20 cellular contexts compared by ENCODE assay signal in the genomic region with DNA sequence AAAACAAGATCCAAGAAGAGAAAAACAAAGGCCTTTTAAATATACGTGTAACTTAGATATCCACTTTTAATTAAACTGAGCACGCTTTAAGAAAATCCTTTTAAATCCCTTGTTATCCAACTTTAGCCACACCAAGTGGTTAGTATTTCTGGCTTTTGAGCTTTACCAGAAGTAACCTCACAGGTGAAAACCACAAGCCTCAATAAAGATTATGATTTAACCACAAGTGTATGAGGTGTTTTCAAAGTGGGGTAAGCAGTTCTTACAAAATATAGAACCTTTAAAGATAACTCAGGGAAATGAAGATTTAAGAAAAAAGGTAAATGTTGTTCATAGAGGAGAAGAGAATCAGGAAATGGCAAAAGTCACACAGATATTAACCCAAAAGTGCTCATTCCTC. TPM values are rescaled to one million over a fixed set of nuclear protein-coding genes. Genes with fewer than 3 reads are reported as not detected.
A peak's percentile ranks its signal among the peaks of the same experiment; 100 is the strongest.
DNase-seq lines count a peak whose midpoint lies in the region; ATAC-seq and TF ChIP-seq lines count a peak whose summit lies in the region.
"Had no signal": no experiment of that assay in that cellular context is flagged by ENCODE, and none has a peak within 500 bp of the region (broad histone marks: within the 10 kb centered on the region; RNA-seq: fewer than 3 reads in every experiment).

No MANE protein-coding gene starts in this region.

- H3K27me3 ChIP-seq in endodermal cell (ENCODE audit: control insufficient read depth, insufficient read depth, low read length, poor library complexity, severe bottlenecking), result no peaks in the 10 kb centered on the region
- H3K27me3 ChIP-seq: BLaER1 had no signal

- no peaks in the 10 kb centered on the region for H3K36me3 ChIP-seq in endodermal cell (ENCODE audit: control insufficient read depth, insufficient read depth, low read length)

- no peak for DNase-seq in activated T-cell treated with anti-CD3 and anti-CD28 coated beads, Interleukin-2, amount 50 U/mL, for 72 hours
- no peak for DNase-seq in activated T-cell treated with anti-CD3 and anti-CD28 coated beads, Interleukin-2, amount 50 U/mL, for 4 hours
- peak; percentile 28 for DNase-seq in Jurkat, Clone E6-1 (ENCODE audit: low read depth, low spot score)
- DNase-seq in NCI-H82 (lab: John Stamatoyannopoulos, UW) (peak; percentile 26), endodermal cell (no peak), DMS 273 (lab: John Stamatoyannopoulos, UW; ENCODE audit: unreplicated experiment) (no peak), T-cell (no peak)
- DNase-seq: 8988T, DMS 273 treated with DMSO at 0.1 percent for 48 hours, DMS53, GOT3, H7, HFFc6 had no signal

- CTCF ChIA-PET in T-cell (lab: Charles Lee), result no interaction called here

- H3K4me3 ChIP-seq in Jurkat, Clone E6-1 (ENCODE audit: low read length), result no peak overlapping the region
- H3K4me3 ChIP-seq in endodermal cell (ENCODE audit: low read length), result peak overlapping the region; percentile 0
- H3K4me3 ChIP-seq: BLaER1 had no signal

- H3K27ac ChIP-seq in endodermal cell (ENCODE audit: low read depth, low read length), result no peak overlapping the region
- H3K27ac ChIP-seq: BLaER1 had no signal

- no peak for ATAC-seq in activated T-cell treated with anti-CD3 and anti-CD28 coated beads, Interleukin-2, amount 50 U/mL, for 72 hours (replicated peaks in 1 of 2)
- no peak for ATAC-seq in activated T-cell treated with anti-CD3 and anti-CD28 coated beads, Interleukin-2, amount 50 U/mL, for 4 hours
- ATAC-seq in HG03439 (IDR thresholded peaks at IDR 0.05; ENCODE audit: unreplicated experiment) (no peak), T-cell (replicated peaks in 1 of 4) (no peak)
- ATAC-seq: HCT116, HepG2 had no signal

- H3K4me1 ChIP-seq in endodermal cell (ENCODE audit: control insufficient read depth, insufficient read depth, low read length), result no peaks in the 10 kb centered on the region
- H3K4me1 ChIP-seq: BLaER1 had no signal

- WGBS in endodermal cell (ENCODE audit: insufficient coverage in 1 of 2, insufficient read length in 1 of 2), 2 experiments, result 98 to 100% methylated on average over 1 to 2 of the region's 2 CpGs

- peaks cover 8% of the 10 kb centered on the region for H3K4me1 Mint-ChIP-seq in activated T-cell treated with anti-CD3 and anti-CD28 coated beads, Interleukin-2, amount 50 U/mL, for 72 hours (ENCODE audit: low read depth)
- H3K4me1 Mint-ChIP-seq in activated T-cell treated with anti-CD3 and anti-CD28 coated beads, Interleukin-2, amount 50 U/mL, for 4 hours (ENCODE audit: low read depth), result no peaks in the 10 kb centered on the region
- no peaks in the 10 kb centered on the region for H3K4me1 Mint-ChIP-seq in endodermal cell
- peaks cover 0 to 2% (median 1%) of the 10 kb centered on the region in 3 donors for H3K4me1 Mint-ChIP-seq in T-cell
- H3K4me1 Mint-ChIP-seq: CD14-positive monocyte, IgD-negative memory B cell had no signal

- POLR2A ChIA-PET in T-cell (lab: Charles Lee), result no interaction called here

- peak overlapping the region in 1 of 2 donors; percentile 5 for H3K4me3 Mint-ChIP-seq in activated T-cell treated with anti-CD3 and anti-CD28 coated beads, Interleukin-2, amount 50 U/mL, for 72 hours
- no peak overlapping the region for H3K4me3 Mint-ChIP-seq in activated T-cell treated with anti-CD3 and anti-CD28 coated beads, Interleukin-2, amount 50 U/mL, for 4 hours
- no peak overlapping the region for H3K4me3 Mint-ChIP-seq in endodermal cell
- no peak overlapping the region for H3K4me3 Mint-ChIP-seq in T-cell
- H3K4me3 Mint-ChIP-seq: CD14-positive monocyte; CD4-positive, alpha-beta memory T cell; HFFc6; IgD-negative memory B cell had no signal

- H3K27ac Mint-ChIP-seq in activated T-cell treated with anti-CD3 and anti-CD28 coated beads, Interleukin-2, amount 50 U/mL, for 72 hours, result peak overlapping the region; percentile 29
- H3K27ac Mint-ChIP-seq in endodermal cell (no peak overlapping the region), T-cell (no peak overlapping the region)
- H3K27ac Mint-ChIP-seq: CD14-positive monocyte; CD4-positive, alpha-beta memory T cell; HFFc6; IgD-negative memory B cell had no signal

- H3K36me3 Mint-ChIP-seq in activated T-cell treated with anti-CD3 and anti-CD28 coated beads, Interleukin-2, amount 50 U/mL, for 72 hours (ENCODE audit: insufficient read depth in 2 of 2), result peaks cover 11 to 20% of the 10 kb centered on the region in 2 donors
- H3K36me3 Mint-ChIP-seq in activated T-cell treated with anti-CD3 and anti-CD28 coated beads, Interleukin-2, amount 50 U/mL, for 4 hours (ENCODE audit: insufficient read depth), result no peaks in the 10 kb centered on the region
- H3K36me3 Mint-ChIP-seq in endodermal cell (ENCODE audit: low read depth), result peaks cover 18% of the 10 kb centered on the region
- peaks cover 6% of the 10 kb centered on the region for H3K36me3 Mint-ChIP-seq in T-cell
- H3K36me3 Mint-ChIP-seq: CD14-positive monocyte had no signal

- peaks cover 7 to 20% of the 10 kb centered on the region in 2 donors for H3K9me3 Mint-ChIP-seq in activated T-cell treated with anti-CD3 and anti-CD28 coated beads, Interleukin-2, amount 50 U/mL, for 72 hours
- peaks cover 15% of the 10 kb centered on the region for H3K9me3 Mint-ChIP-seq in activated T-cell treated with anti-CD3 and anti-CD28 coated beads, Interleukin-2, amount 50 U/mL, for 4 hours
- H3K9me3 Mint-ChIP-seq in endodermal cell, result peaks cover 77% of the 10 kb centered on the region
- peaks cover 7 to 24% (median 16%) of the 10 kb centered on the region in 3 donors for H3K9me3 Mint-ChIP-seq in T-cell

- no peak for TF ChIP-seq CTCF in endodermal cell (conservative IDR thresholded peaks at IDR 0.05)

- H3K9me3 ChIP-seq in endodermal cell (ENCODE audit: control insufficient read depth, low read length), result peaks cover 95% of the 10 kb centered on the region

- no peaks in the 10 kb centered on the region for H3K27me3 Mint-ChIP-seq in activated T-cell treated with anti-CD3 and anti-CD28 coated beads, Interleukin-2, amount 50 U/mL, for 72 hours (ENCODE audit: low read depth)
- H3K27me3 Mint-ChIP-seq in activated T-cell treated with anti-CD3 and anti-CD28 coated beads, Interleukin-2, amount 50 U/mL, for 4 hours (ENCODE audit: low read depth), result no peaks in the 10 kb centered on the region
- no peaks in the 10 kb centered on the region for H3K27me3 Mint-ChIP-seq in endodermal cell (ENCODE audit: insufficient read depth)
- no peaks in the 10 kb centered on the region for H3K27me3 Mint-ChIP-seq in T-cell

- no peak overlapping the region for H3K9ac ChIP-seq in endodermal cell (ENCODE audit: extremely low read depth, low read length, poor library complexity, severe bottlenecking)
- H3K9ac ChIP-seq: BLaER1 had no signal

RNA-seq across cellular contexts. Expression of gene CDCA7, which starts 58.4 kb away (rescaled TPM):
- total RNA-seq in activated T-cell treated with anti-CD3 and anti-CD28 coated beads, Interleukin-2, amount 50 U/mL, for 72 hours, result 10 to 100 TPM; 72.8 to 87.2 TPM
- 10 to 100 TPM; 23.1 to 36.9 (median 28.0) TPM for total RNA-seq in activated T-cell treated with anti-CD3 and anti-CD28 coated beads, Interleukin-2, amount 50 U/mL, for 4 hours
- 176 TPM for polyA plus RNA-seq in Jurkat, Clone E6-1 (2012; ENCODE audit: insufficient read depth, insufficient read length)
- total RNA-seq in endodermal cell (100 to 1,000 TPM in 1 of 2 donors, 10 to 100 TPM in 1; 73.0 to 101 TPM), T-cell (1 to 10 TPM; 1.9 to 7.2 (median 3.6) TPM)
- polyA plus RNA-seq in endodermal cell (2013, experiment 1 of 2), result 61.8 TPM
- 54.9 TPM for polyA plus RNA-seq in endodermal cell (2013, experiment 2 of 2)

Comparison
In these comparisons a context has a peak if more than half of its experiments do, and no peak if none do; other contexts are left out.
1. DNase-seq: peak in Jurkat, Clone E6-1 (single experiment) and NCI-H82 (single experiment); none in activated T-cell treated with anti-CD3 and anti-CD28 coated beads, Interleukin-2, amount 50 U/mL, for 72 hours (0 of 2), activated T-cell treated with anti-CD3 and anti-CD28 coated beads, Interleukin-2, amount 50 U/mL, for 4 hours (single experiment), endodermal cell (single experiment), DMS 273 (single experiment) and T-cell (0 of 34).